In genomic region chr1:235838021-235838420, GRCh38 we compare ENCODE assay signal across 19 cellular contexts. TPM values are rescaled to one million over a fixed set of nuclear protein-coding genes. Genes with fewer than 3 reads are reported as not detected.
A peak's percentile ranks its signal among the peaks of the same experiment; 100 is the strongest.
DNase-seq lines count a peak whose midpoint lies in the region; ATAC-seq and TF ChIP-seq lines count a peak whose summit lies in the region.
"Had no signal": no experiment of that assay in that cellular context is flagged by ENCODE, and none has a peak within 500 bp of the region (broad histone marks: within the 10 kb centered on the region; RNA-seq: fewer than 3 reads in every experiment).

No MANE protein-coding gene starts in this region.

- no peaks in the 10 kb centered on the region for H3K9me3 Mint-ChIP-seq in activated T-cell treated with anti-CD3 and anti-CD28 coated beads, Interleukin-2, amount 50 U/mL, for 72 hours
- no peaks in the 10 kb centered on the region for H3K9me3 Mint-ChIP-seq in immature natural killer cell
- H3K9me3 Mint-ChIP-seq in stimulated activated effector memory CD8-positive, alpha-beta T cell treated with anti-CD3 and anti-CD28 coated beads, Interleukin-12 subunit alpha, Interleukin-12 subunit beta, amount 100 ng/mL, for 72 hours: no peaks in the 10 kb centered on the region
- H3K9me3 Mint-ChIP-seq: CD4-positive, CD25-positive, alpha-beta regulatory T cell; H9 had no signal

- no peak overlapping the region for H3K27ac Mint-ChIP-seq in activated T-cell treated with anti-CD3 and anti-CD28 coated beads, Interleukin-2, amount 50 U/mL, for 72 hours
- no peak overlapping the region for H3K27ac Mint-ChIP-seq in immature natural killer cell
- no peak overlapping the region for H3K27ac Mint-ChIP-seq in stimulated activated effector memory CD8-positive, alpha-beta T cell treated with anti-CD3 and anti-CD28 coated beads, Interleukin-12 subunit alpha, Interleukin-12 subunit beta, amount 100 ng/mL, for 72 hours
- H3K27ac Mint-ChIP-seq: H9 had no signal

- H3K4me3 ChIP-seq in gastroesophageal sphincter: no peak overlapping the region
- H3K4me3 ChIP-seq: SJCRH30 had no signal

- no peak overlapping the region for H3K27ac ChIP-seq in gastroesophageal sphincter
- H3K27ac ChIP-seq: RWPE1, SJCRH30 had no signal

- no peak for TF ChIP-seq EP300 in gastroesophageal sphincter (IDR thresholded peaks at IDR 0.05)

- peak; percentile 32 to 71 for ATAC-seq in activated T-cell treated with anti-CD3 and anti-CD28 coated beads, Interleukin-2, amount 50 U/mL, for 72 hours (replicated peaks in 1 of 2)
- peak; percentile 42 for ATAC-seq in GM21381 (IDR thresholded peaks at IDR 0.05; ENCODE audit: unreplicated experiment)
- ATAC-seq in stimulated activated effector memory CD8-positive, alpha-beta T cell treated with anti-CD3 and anti-CD28 coated beads, Interleukin-12 subunit alpha, Interleukin-12 subunit beta, amount 100 ng/mL, for 72 hours: peak; percentile 96
- ATAC-seq in HG02610 (IDR thresholded peaks at IDR 0.05; ENCODE audit: unreplicated experiment): no peak
- no peak for ATAC-seq in gastroesophageal sphincter
- ATAC-seq in GM19324 (IDR thresholded peaks at IDR 0.05; ENCODE audit: low FRiP score, unreplicated experiment): no peak

- 36 to 60% methylated on average over 1 of the region's 1 CpG for WGBS in gastroesophageal sphincter (ENCODE audit: low coverage in 1 of 2), 2 donors

- peaks cover 0 to 24% (median 2%) of the 10 kb centered on the region in 3 donors for H3K4me1 ChIP-seq in gastroesophageal sphincter
- H3K4me1 ChIP-seq: SJCRH30 had no signal

- no peak overlapping the region for H3K4me3 Mint-ChIP-seq in activated T-cell treated with anti-CD3 and anti-CD28 coated beads, Interleukin-2, amount 50 U/mL, for 72 hours
- H3K4me3 Mint-ChIP-seq in immature natural killer cell: no peak overlapping the region
- no peak overlapping the region for H3K4me3 Mint-ChIP-seq in stimulated activated effector memory CD8-positive, alpha-beta T cell treated with anti-CD3 and anti-CD28 coated beads, Interleukin-12 subunit alpha, Interleukin-12 subunit beta, amount 100 ng/mL, for 72 hours
- H3K4me3 Mint-ChIP-seq: CD4-positive, CD25-positive, alpha-beta regulatory T cell; H9 had no signal

- no peak for TF ChIP-seq POLR2A in gastroesophageal sphincter (IDR thresholded peaks at IDR 0.05)

- peaks cover 21% of the 10 kb centered on the region for H3K4me1 Mint-ChIP-seq in activated T-cell treated with anti-CD3 and anti-CD28 coated beads, Interleukin-2, amount 50 U/mL, for 72 hours (ENCODE audit: low read depth)
- H3K4me1 Mint-ChIP-seq in immature natural killer cell: peaks cover 28 to 35% of the 10 kb centered on the region in 2 donors
- peaks cover 40% of the 10 kb centered on the region for H3K4me1 Mint-ChIP-seq in stimulated activated effector memory CD8-positive, alpha-beta T cell treated with anti-CD3 and anti-CD28 coated beads, Interleukin-12 subunit alpha, Interleukin-12 subunit beta, amount 100 ng/mL, for 72 hours
- H3K4me1 Mint-ChIP-seq: H9 had no signal

- no peak for DNase-seq in activated T-cell treated with anti-CD3 and anti-CD28 coated beads, Interleukin-2, amount 50 U/mL, for 72 hours
- no peak for DNase-seq in activated T-cell treated with anti-CD3 and anti-CD28 coated beads, Interleukin-2, amount 50 U/mL, for 1 hour
- peak; percentile 15 to 29 (median 21) for DNase-seq in immature natural killer cell
- DNase-seq in stimulated activated effector memory CD8-positive, alpha-beta T cell treated with anti-CD3 and anti-CD28 coated beads, Interleukin-12 subunit alpha, Interleukin-12 subunit beta, amount 100 ng/mL, for 72 hours (ENCODE audit: low spot score in 2 of 2): peak in 1 of 2 donors; percentile 48
- DNase-seq: AML-193, DMS79 treated with DMSO at 0.1 percent for 48 hours, H9, IMR-90, NCI-H1436 treated with DMSO at 0.1 percent for 48 hours, NCI-H2081 treated with DMSO at 0.1 percent for 48 hours, NCI-H2227 treated with DMSO at 0.1 percent for 48 hours, NCI-H526 treated with DMSO at 0.1 percent for 48 hours, SJCRH30 had no signal

- no peaks in the 10 kb centered on the region for H3K9me3 ChIP-seq in gastroesophageal sphincter
- H3K9me3 ChIP-seq: SJCRH30 had no signal

- no peaks in the 10 kb centered on the region for H3K27me3 ChIP-seq in gastroesophageal sphincter
- H3K27me3 ChIP-seq: SJCRH30 had no signal

- no peaks in the 10 kb centered on the region for H3K27me3 Mint-ChIP-seq in activated T-cell treated with anti-CD3 and anti-CD28 coated beads, Interleukin-2, amount 50 U/mL, for 72 hours (ENCODE audit: low read depth)
- no peaks in the 10 kb centered on the region for H3K27me3 Mint-ChIP-seq in immature natural killer cell (ENCODE audit: low read depth in 3 of 3)
- H3K27me3 Mint-ChIP-seq: CD4-positive, CD25-positive, alpha-beta regulatory T cell had no signal

- peaks cover 3 to 4% of the 10 kb centered on the region in 2 donors for H3K36me3 Mint-ChIP-seq in activated T-cell treated with anti-CD3 and anti-CD28 coated beads, Interleukin-2, amount 50 U/mL, for 72 hours (ENCODE audit: insufficient read depth in 2 of 2)
- no peaks in the 10 kb centered on the region for H3K36me3 Mint-ChIP-seq in immature natural killer cell
- H3K36me3 Mint-ChIP-seq in stimulated activated effector memory CD8-positive, alpha-beta T cell treated with anti-CD3 and anti-CD28 coated beads, Interleukin-12 subunit alpha, Interleukin-12 subunit beta, amount 100 ng/mL, for 72 hours: peaks cover 20% of the 10 kb centered on the region
- H3K36me3 Mint-ChIP-seq: CD4-positive, CD25-positive, alpha-beta regulatory T cell had no signal

- H3K36me3 ChIP-seq in gastroesophageal sphincter: no peaks in the 10 kb centered on the region
- H3K36me3 ChIP-seq: SJCRH30 had no signal

- TF ChIP-seq CTCF in gastroesophageal sphincter (IDR thresholded peaks at IDR 0.05): no peak

RNA-seq across cellular contexts. Expression of gene LYST, which starts 28.7 kb away (rescaled TPM):
- 10 to 100 TPM; 43.9 to 50.7 TPM for total RNA-seq in activated T-cell treated with anti-CD3 and anti-CD28 coated beads, Interleukin-2, amount 50 U/mL, for 72 hours
- 10 to 100 TPM; 21.8 to 39.3 (median 27.7) TPM for polyA plus RNA-seq in immature natural killer cell
- total RNA-seq in gastroesophageal sphincter: 10 to 100 TPM; 27.4 to 63.5 (median 31.4) TPM

Comparison
In these comparisons a context has a peak if more than half of its experiments do, and no peak if none do; other contexts are left out.
1. ATAC-seq: peak in activated T-cell treated with anti-CD3 and anti-CD28 coated beads, Interleukin-2, amount 50 U/mL, for 72 hours (2 of 2), GM21381 (single experiment) and stimulated activated effector memory CD8-positive, alpha-beta T cell treated with anti-CD3 and anti-CD28 coated beads, Interleukin-12 subunit alpha, Interleukin-12 subunit beta, amount 100 ng/mL, for 72 hours (single experiment); none in HG02610 (single experiment), gastroesophageal sphincter (single experiment) and GM19324 (single experiment).
2. DNase-seq: peak in immature natural killer cell (3 of 3); none in activated T-cell treated with anti-CD3 and anti-CD28 coated beads, Interleukin-2, amount 50 U/mL, for 72 hours (0 of 2) and activated T-cell treated with anti-CD3 and anti-CD28 coated beads, Interleukin-2, amount 50 U/mL, for 1 hour (single experiment).